Comparison of ENCODE assay signal across 8 cellular contexts in genomic region chr4:118835896-118836762, GRCh38. TPM values are rescaled to one million over a fixed set of nuclear protein-coding genes. Genes with fewer than 3 reads are reported as not detected.
A peak's percentile ranks its signal among the peaks of the same experiment; 100 is the strongest.
DNase-seq lines count a peak whose midpoint lies in the region; ATAC-seq and TF ChIP-seq lines count a peak whose summit lies in the region.

SEC24D (minus strand) TSS chr4:118836126; CDS start chr4:118833696, 2,430 bp downstream.

- H3K4me1 Mint-ChIP-seq in activated T-cell treated with anti-CD3 and anti-CD28 coated beads, Interleukin-2, amount 50 U/mL, for 24 hours (ENCODE audit: low read depth): peaks cover 32% of the 10 kb centered on the region

- no peaks in the 10 kb centered on the region for H4K20me1 ChIP-seq in PC-3 (ENCODE audit: low read length)

- intact Hi-C loops in PC-3 (cut with micrococcal nuclease): loop anchor here (5.0 kb wide), 1 partner anchor 131 kb away; no protein-coding TSS in a partner anchor

- H3K9me2 ChIP-seq in PC-3 (replicated peaks; ENCODE audit: low read length): no peaks in the 10 kb centered on the region

- POLR2A ChIA-PET in PC-3 (lab: Charles Lee; ENCODE audit: unreplicated experiment): no interaction called here

- peak within 1 kb of the TSS; percentile 99 for H3K27ac Mint-ChIP-seq in activated T-cell treated with anti-CD3 and anti-CD28 coated beads, Interleukin-2, amount 50 U/mL, for 24 hours

- H3K4me2 ChIP-seq in PC-3 (ENCODE audit: low read length): peak within 1 kb of the TSS; percentile 89

- H3K4me3 Mint-ChIP-seq in activated T-cell treated with anti-CD3 and anti-CD28 coated beads, Interleukin-2, amount 50 U/mL, for 24 hours: peak within 1 kb of the TSS; percentile 88

- H3K27me3 Mint-ChIP-seq in activated T-cell treated with anti-CD3 and anti-CD28 coated beads, Interleukin-2, amount 50 U/mL, for 24 hours: no peaks in the 10 kb centered on the region

- H3K79me2 ChIP-seq in PC-3 (ENCODE audit: low read length): peaks cover 29% of the 10 kb centered on the region

- H3K36me3 ChIP-seq in HUES48 (ENCODE audit: control insufficient read depth, insufficient read depth, low read length) (peaks cover 29% of the 10 kb centered on the region), PC-3 (ENCODE audit: low read depth, low read length) (peaks cover 7% of the 10 kb centered on the region; the same call in 1 of the 2 replicates), muscle layer of colon (ENCODE audit: insufficient read depth, low read length) (peaks cover 14% of the 10 kb centered on the region)

- peak; percentile 72 for ATAC-seq in GM21423 (IDR thresholded peaks at IDR 0.05; ENCODE audit: unreplicated experiment)
- peak; percentile 78 for ATAC-seq in PC-3
- ATAC-seq in esophagus mucosa: peak; percentile 95

- no peak for TF ChIP-seq CTCF in PC-3 (conservative IDR thresholded peaks at IDR 0.05; ENCODE audit: low read depth, low read length)

- peak; percentile 59 for DNase-seq in DMS 273 treated with DMSO at 0.1 percent for 48 hours (lab: John Stamatoyannopoulos, UW)
- peak; percentile 83 for DNase-seq in PC-3
- peak; percentile 92 for DNase-seq in activated T-cell treated with anti-CD3 and anti-CD28 coated beads, Interleukin-2, amount 50 U/mL, for 24 hours
- peak; percentile 58 for DNase-seq in stimulated activated CD8-positive, alpha-beta memory T cell treated with anti-CD3 and anti-CD28 coated beads, Interleukin-7, amount 100 ng/mL, for 24 hours (ENCODE audit: low read depth)

- peak within 1 kb of the TSS; percentile 92 for H3K27ac ChIP-seq in HUES48 (ENCODE audit: low read depth, low read length)
- peak within 1 kb of the TSS; percentile 80 for H3K27ac ChIP-seq in PC-3 (ENCODE audit: low read length)
- H3K27ac ChIP-seq in muscle layer of colon (ENCODE audit: low read depth, low read length): peak within 1 kb of the TSS; percentile 95

- peaks cover 23% of the 10 kb centered on the region for H3K4me1 ChIP-seq in HUES48 (ENCODE audit: control insufficient read depth, insufficient read depth, low read length)
- H3K4me1 ChIP-seq in PC-3 (ENCODE audit: insufficient read depth, low read length): peaks cover 25% of the 10 kb centered on the region
- peaks cover 21% of the 10 kb centered on the region for H3K4me1 ChIP-seq in muscle layer of colon (ENCODE audit: insufficient read depth, low read length)

- H3K9me3 ChIP-seq in HUES48 (ENCODE audit: control insufficient read depth, insufficient read depth, low read length): no peaks in the 10 kb centered on the region
- H3K9me3 ChIP-seq in PC-3 (ENCODE audit: low read length): no peaks in the 10 kb centered on the region
- no peaks in the 10 kb centered on the region for H3K9me3 ChIP-seq in muscle layer of colon (ENCODE audit: low read length)

- BruUV-seq in PC-3 (replicated peaks; lab: Mats Ljungman, UMichigan): no TSS peak

- H3F3A ChIP-seq in PC-3 (ENCODE audit: low read length, unreplicated experiment): no peaks in the 10 kb centered on the region

- H3K9me3 Mint-ChIP-seq in activated T-cell treated with anti-CD3 and anti-CD28 coated beads, Interleukin-2, amount 50 U/mL, for 24 hours: no peaks in the 10 kb centered on the region

- H3K27me3 ChIP-seq in HUES48 (ENCODE audit: control insufficient read depth, insufficient read depth, low read length) (no peaks in the 10 kb centered on the region), PC-3 (ENCODE audit: low read length) (no peaks in the 10 kb centered on the region), muscle layer of colon (ENCODE audit: control insufficient read depth in 1 of 2, insufficient read depth in 2 of 2, low read length in 2 of 2) (no peaks in the 10 kb centered on the region)

- H2AFZ ChIP-seq in PC-3 (ENCODE audit: low read length): peak within 1 kb of the TSS; percentile 96

- peaks cover 35% of the 10 kb centered on the region for H3K36me3 Mint-ChIP-seq in activated T-cell treated with anti-CD3 and anti-CD28 coated beads, Interleukin-2, amount 50 U/mL, for 24 hours (ENCODE audit: low read depth)

- CTCF ChIA-PET in PC-3 (lab: Charles Lee): no interaction called here

- H3K9ac ChIP-seq in HUES48 (ENCODE audit: low read depth, low read length): peak within 1 kb of the TSS; percentile 95
- H3K9ac ChIP-seq in PC-3 (ENCODE audit: low read length): peak within 1 kb of the TSS; percentile 87
- peak within 1 kb of the TSS; percentile 96 for H3K9ac ChIP-seq in muscle layer of colon (ENCODE audit: low read length)

- peak within 1 kb of the TSS; percentile 94 for H3K4me3 ChIP-seq in HUES48 (ENCODE audit: low read depth, low read length)
- H3K4me3 ChIP-seq in PC-3 (ENCODE audit: low read length): peak within 1 kb of the TSS; percentile 84
- peak within 1 kb of the TSS; percentile 75 to 89 for H3K4me3 ChIP-seq in muscle layer of colon (ENCODE audit: low read depth in 1 of 2, low read length in 2 of 2)

RNA-seq across cellular contexts. Expression of gene SEC24D, which starts in this region (rescaled TPM):
- total RNA-seq in PC-3 (2014; rRNA removed) (14.4 and 18.4 TPM in 2 replicates), esophagus mucosa (14.0 TPM)

Comparison
In these comparisons a context has a peak if more than half of its experiments do, and no peak if none do; other contexts are left out.
1. Peak in every context shown above with its lines: DNase-seq, ATAC-seq, H3K4me3 ChIP-seq and H3K27ac ChIP-seq.